26 cellular contexts compared by ENCODE assay signal in genomic region chr20:61297491-61297890, GRCh38. TPM values are rescaled to one million over a fixed set of nuclear protein-coding genes. Genes with fewer than 3 reads are reported as not detected.
"Had no signal": no experiment of that assay in that cellular context is flagged by ENCODE, and none has a peak within 500 bp of the region (broad histone marks: within the 10 kb centered on the region; RNA-seq: fewer than 3 reads in every experiment).

No MANE protein-coding gene starts in this region.

- H3K9me3 Mint-ChIP-seq: neural crest cell had no signal

- ATAC-seq: left colon; left lung; lower lobe of right lung; naive thymus-derived CD8-positive, alpha-beta T cell; stimulated activated naive B cell treated with anti-CD40 and anti-IgM and Interleukin-4, amounts not matched to agents 10 μg/mL and 1 μg/mL and 100 μg/mL, for 72 hours; stimulated activated naive CD8-positive, alpha-beta T cell treated with anti-CD3 and anti-CD28 coated beads, Interleukin-15, Interleukin-2, amounts not matched to agents 100 U/mL and 50 U/mL, for 24 hours had no signal

- H3K9me3 ChIP-seq: lower lobe of right lung, neutrophil, ovary, right atrium auricular region, testis, thyroid gland, transverse colon, upper lobe of left lung had no signal

- FAIRE-seq: islet of Langerhans, kidney had no signal

- H3K36me3 Mint-ChIP-seq: immature natural killer cell; naive thymus-derived CD8-positive, alpha-beta T cell; stimulated activated naive B cell treated with anti-CD40 and anti-IgM and Interleukin-4, amounts not matched to agents 10 μg/mL and 1 μg/mL and 100 μg/mL, for 72 hours had no signal

- H3K27ac Mint-ChIP-seq: immature natural killer cell; nephron; progenitor cell of endocrine pancreas; stimulated activated naive B cell treated with anti-CD40 and anti-IgM and Interleukin-4, amounts not matched to agents 10 μg/mL and 1 μg/mL and 100 μg/mL, for 72 hours had no signal

- H3K27me3 Mint-ChIP-seq: naive thymus-derived CD8-positive, alpha-beta T cell; stimulated activated naive B cell treated with anti-CD40 and anti-IgM and Interleukin-4, amounts not matched to agents 10 μg/mL and 1 μg/mL and 100 μg/mL, for 72 hours had no signal

- H3K4me3 ChIP-seq: left lung, lower lobe of right lung, ovary, right atrium auricular region, skin epidermis, stomach, testis, thyroid gland, transverse colon, upper lobe of left lung had no signal

- H3K4me1 ChIP-seq: left lung, lower lobe of right lung, right atrium auricular region, stomach, testis, thyroid gland, upper lobe of left lung had no signal

- H3K27me3 ChIP-seq: neutrophil, ovary, right atrium auricular region, testis, thyroid gland, transverse colon, upper lobe of left lung had no signal

- H3K27ac ChIP-seq: left lung, lower lobe of right lung, neutrophil, ovary, right atrium auricular region, skin epidermis, stomach, testis, thyroid gland, transverse colon, upper lobe of left lung had no signal

- H3K36me3 ChIP-seq: left lung, lower lobe of right lung, neutrophil, ovary, right atrium auricular region, stomach, thyroid gland, transverse colon, upper lobe of left lung had no signal

- DNase-seq: immature natural killer cell; kidney; left colon; left lung; lower lobe of right lung; occipital lobe; ovary; stimulated activated CD4-positive, alpha-beta T cell treated with anti-CD3 and anti-CD28 coated beads, Interleukin-12 subunit alpha, Interleukin-12 subunit beta, amount 100 ng/mL, for 4 hours; stimulated activated CD4-positive, alpha-beta T cell treated with anti-CD3 and anti-CD28 coated beads, Interleukin-15, amount 100 ng/mL, for 24 hours; stimulated activated CD4-positive, alpha-beta T cell treated with anti-CD3 and anti-CD28 coated beads, Interleukin-2, amount 100 ng/mL, for 24 hours; stimulated activated CD4-positive, alpha-beta T cell treated with anti-CD3 and anti-CD28 coated beads, Interleukin-4, amount 100 ng/mL, for 1 hour; stimulated activated naive B cell treated with anti-CD40 and anti-IgM and Interleukin-4, amounts not matched to agents 10 μg/mL and 1 μg/mL and 100 μg/mL, for 72 hours; stimulated activated naive CD8-positive, alpha-beta T cell treated with anti-CD3 and anti-CD28 coated beads, Interleukin-15, Interleukin-2, amounts not matched to agents 100 U/mL and 50 U/mL, for 24 hours; stomach; testis; thyroid gland; transverse colon had no signal

- H3K4me3 Mint-ChIP-seq: immature natural killer cell; naive thymus-derived CD8-positive, alpha-beta T cell; nephron; neural crest cell; stimulated activated naive B cell treated with anti-CD40 and anti-IgM and Interleukin-4, amounts not matched to agents 10 μg/mL and 1 μg/mL and 100 μg/mL, for 72 hours had no signal

- H3K4me1 Mint-ChIP-seq: immature natural killer cell; stimulated activated naive B cell treated with anti-CD40 and anti-IgM and Interleukin-4, amounts not matched to agents 10 μg/mL and 1 μg/mL and 100 μg/mL, for 72 hours had no signal

RNA-seq across cellular contexts. Expression of gene CDH4, which starts 45.4 kb away (rescaled TPM):
- total RNA-seq: transverse colon had no signal
